In genomic region chr6:28816909-28817807, GRCh38 we compare ENCODE assay signal across 9 cellular contexts.
A peak's percentile ranks its signal among the peaks of the same experiment; 100 is the strongest.
DNase-seq lines count a peak whose midpoint lies in the region; ATAC-seq and TF ChIP-seq lines count a peak whose summit lies in the region.
"Had no signal": no experiment of that assay in that cellular context is flagged by ENCODE, and none has a peak within 500 bp of the region (broad histone marks: within the 10 kb centered on the region; RNA-seq: fewer than 3 reads in every experiment).

No MANE protein-coding gene starts in this region.

- H3K27me3 ChIP-seq in SJSA1 (replicated peaks): peaks cover 47% of the 10 kb centered on the region
- peaks cover 6% of the 10 kb centered on the region for H3K27me3 ChIP-seq in vagina

- H3K4me1 Mint-ChIP-seq in stimulated activated memory B cell treated with anti-CD40 and anti-IgM and Interleukin-4, amounts not matched to agents 10 μg/mL and 1 μg/mL and 100 μg/mL, for 72 hours: no peaks in the 10 kb centered on the region
- peaks cover 0 to 6% of the 10 kb centered on the region in 2 donors for H3K4me1 Mint-ChIP-seq in effector memory CD8-positive, alpha-beta T cell (ENCODE audit: low read depth in 2 of 2)

- peaks cover 5% of the 10 kb centered on the region for H3K36me3 Mint-ChIP-seq in stimulated activated memory B cell treated with anti-CD40 and anti-IgM and Interleukin-4, amounts not matched to agents 10 μg/mL and 1 μg/mL and 100 μg/mL, for 72 hours
- peaks cover 11% of the 10 kb centered on the region for H3K36me3 Mint-ChIP-seq in effector memory CD8-positive, alpha-beta T cell (ENCODE audit: insufficient read depth)

- H3K4me3 ChIP-seq in SJSA1 (no peak overlapping the region), foreskin fibroblast (ENCODE audit: low read depth in 1 of 2, low read length in 2 of 2) (peak overlapping the region in 1 of 2 donors; percentile 22), vagina (no peak overlapping the region)

- peaks cover 82% of the 10 kb centered on the region for H3K27me3 Mint-ChIP-seq in stimulated activated memory B cell treated with anti-CD40 and anti-IgM and Interleukin-4, amounts not matched to agents 10 μg/mL and 1 μg/mL and 100 μg/mL, for 72 hours
- peaks cover 88 to 92% of the 10 kb centered on the region in 2 donors for H3K27me3 Mint-ChIP-seq in effector memory CD8-positive, alpha-beta T cell

- H3K27ac Mint-ChIP-seq in stimulated activated memory B cell treated with anti-CD40 and anti-IgM and Interleukin-4, amounts not matched to agents 10 μg/mL and 1 μg/mL and 100 μg/mL, for 72 hours: no peak overlapping the region
- H3K27ac Mint-ChIP-seq in effector memory CD8-positive, alpha-beta T cell: no peak overlapping the region

- H3K27ac ChIP-seq in SJSA1: no peak overlapping the region
- H3K27ac ChIP-seq in vagina: no peak overlapping the region
- H3K27ac ChIP-seq: parathyroid adenoma had no signal

- H3K36me3 ChIP-seq in SJSA1: no peaks in the 10 kb centered on the region
- H3K36me3 ChIP-seq in vagina: no peaks in the 10 kb centered on the region

- intact Hi-C loops in vagina (cut with DNase I): no loop called here

- H3K4me1 ChIP-seq in SJSA1 (replicated peaks): no peaks in the 10 kb centered on the region; the same call in 1 of the 2 replicates
- peaks cover 6% of the 10 kb centered on the region for H3K4me1 ChIP-seq in vagina
- H3K4me1 ChIP-seq: parathyroid adenoma had no signal

- TF ChIP-seq CTCF in foreskin fibroblast (IDR thresholded peaks at IDR 0.05; ENCODE audit: low read depth, low read length): no peak
- TF ChIP-seq CTCF in vagina (IDR thresholded peaks at IDR 0.05): no peak

- H3K4me3 Mint-ChIP-seq in stimulated activated memory B cell treated with anti-CD40 and anti-IgM and Interleukin-4, amounts not matched to agents 10 μg/mL and 1 μg/mL and 100 μg/mL, for 72 hours: no peak overlapping the region
- H3K4me3 Mint-ChIP-seq in effector memory CD8-positive, alpha-beta T cell: no peak overlapping the region

- no peaks in the 10 kb centered on the region for H3K9me3 ChIP-seq in SJSA1 (replicated peaks)
- no peaks in the 10 kb centered on the region for H3K9me3 ChIP-seq in vagina

- ATAC-seq in HG03378 (IDR thresholded peaks at IDR 0.05; ENCODE audit: unreplicated experiment): peak; percentile 41
- ATAC-seq in stimulated activated memory B cell treated with anti-CD40 and anti-IgM and Interleukin-4, amounts not matched to agents 10 μg/mL and 1 μg/mL and 100 μg/mL, for 72 hours: no peak
- no peak for ATAC-seq in effector memory CD8-positive, alpha-beta T cell (replicated peaks)

- no peak for TF ChIP-seq POLR2A in vagina (IDR thresholded peaks at IDR 0.05)

- peaks cover 9% of the 10 kb centered on the region for H3K9me3 Mint-ChIP-seq in stimulated activated memory B cell treated with anti-CD40 and anti-IgM and Interleukin-4, amounts not matched to agents 10 μg/mL and 1 μg/mL and 100 μg/mL, for 72 hours
- H3K9me3 Mint-ChIP-seq in effector memory CD8-positive, alpha-beta T cell: peaks cover 0 to 7% of the 10 kb centered on the region in 2 donors

- peak; percentile 83 for DNase-seq in ELF-1 (ENCODE audit: low read depth, low spot score)
- DNase-seq in SJSA1 (ENCODE audit: low read depth in 1 of 2, low spot score in 2 of 2): peak; percentile 56 to 57
- DNase-seq in foreskin fibroblast: peak; percentile 63 to 81
- no peak for DNase-seq in COLO668 (lab: John Stamatoyannopoulos, UW; ENCODE audit: unreplicated experiment)
- no peak for DNase-seq in vagina (ENCODE audit: extremely low spot score in 2 of 2)
- no peak for DNase-seq in effector memory CD8-positive, alpha-beta T cell

Comparison
In these comparisons a context has a peak if more than half of its experiments do, and no peak if none do; other contexts are left out.
1. DNase-seq: peak in ELF-1 (single experiment), SJSA1 (2 of 2) and foreskin fibroblast (2 of 2); none in COLO668 (single experiment), vagina (0 of 2) and effector memory CD8-positive, alpha-beta T cell (0 of 3).